Comparison of ENCODE assay signal across 18 cellular contexts in the genomic region with DNA sequence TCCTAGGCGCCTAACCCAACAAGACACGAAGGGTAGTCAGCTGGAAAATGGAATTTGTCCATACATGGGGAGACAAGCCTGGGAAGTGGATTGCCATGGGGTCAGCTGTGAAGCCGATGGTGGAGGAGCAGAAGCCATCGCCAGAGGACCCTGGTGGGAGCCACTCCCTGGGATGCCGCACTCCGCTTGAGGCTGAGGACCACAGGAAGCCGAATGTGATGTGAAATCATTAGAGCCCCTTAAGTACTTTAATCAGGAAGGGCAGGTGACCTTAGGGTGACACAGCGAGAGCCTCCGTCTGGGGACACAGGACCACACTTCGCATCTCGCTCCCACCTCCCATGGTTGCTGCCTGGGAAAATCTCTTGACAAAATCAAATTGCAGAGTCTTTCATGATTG.
"Had no signal": no experiment of that assay in that cellular context is flagged by ENCODE, and none has a peak within 500 bp of the region (broad histone marks: within the 10 kb centered on the region; RNA-seq: fewer than 3 reads in every experiment).

No MANE protein-coding gene starts in this region.

- DNase-seq: cortex of kidney; effector memory CD4-positive, alpha-beta T cell; foreskin fibroblast; hippocampal formation; left colon; mucosa of descending colon; naive thymus-derived CD8-positive, alpha-beta T cell; nucleus accumbens; pancreas; stimulated activated CD4-positive, alpha-beta T cell treated with anti-CD3 and anti-CD28 coated beads, Interleukin-2, amount 100 ng/mL, for 48 hours; stimulated activated naive CD4-positive, alpha-beta T cell treated with Interleukin-2 at 50 U/mL for 16 hours had no signal

- H3K27me3 ChIP-seq: pancreas, thyroid gland, vagina had no signal

- H3K4me3 Mint-ChIP-seq: central memory CD8-positive, alpha-beta T cell; naive thymus-derived CD8-positive, alpha-beta T cell; neural crest cell; type B pancreatic cell had no signal

- H3K27ac Mint-ChIP-seq: naive thymus-derived CD8-positive, alpha-beta T cell; type B pancreatic cell had no signal

- H3K4me3 ChIP-seq: mucosa of descending colon, pancreas, smooth muscle cell, thyroid gland, vagina had no signal

- H3K36me3 Mint-ChIP-seq: naive thymus-derived CD8-positive, alpha-beta T cell; type B pancreatic cell had no signal

- H3K27me3 Mint-ChIP-seq: central memory CD8-positive, alpha-beta T cell had no signal

- H3K9me3 ChIP-seq: mucosa of descending colon, pancreas, thyroid gland, vagina had no signal

- H3K9me3 Mint-ChIP-seq: central memory CD8-positive, alpha-beta T cell; naive thymus-derived CD8-positive, alpha-beta T cell; neural crest cell; type B pancreatic cell had no signal

- H3K27ac ChIP-seq: pancreas, thyroid gland, vagina had no signal

- ATAC-seq: esophagus mucosa; left colon; mucosa of descending colon; naive thymus-derived CD8-positive, alpha-beta T cell; pancreas had no signal

- H3K36me3 ChIP-seq: pancreas, thyroid gland, vagina had no signal

- H3K4me2 ChIP-seq: smooth muscle cell had no signal

- H3K4me1 Mint-ChIP-seq: central memory CD8-positive, alpha-beta T cell; naive thymus-derived CD8-positive, alpha-beta T cell had no signal
